In the genomic region with DNA sequence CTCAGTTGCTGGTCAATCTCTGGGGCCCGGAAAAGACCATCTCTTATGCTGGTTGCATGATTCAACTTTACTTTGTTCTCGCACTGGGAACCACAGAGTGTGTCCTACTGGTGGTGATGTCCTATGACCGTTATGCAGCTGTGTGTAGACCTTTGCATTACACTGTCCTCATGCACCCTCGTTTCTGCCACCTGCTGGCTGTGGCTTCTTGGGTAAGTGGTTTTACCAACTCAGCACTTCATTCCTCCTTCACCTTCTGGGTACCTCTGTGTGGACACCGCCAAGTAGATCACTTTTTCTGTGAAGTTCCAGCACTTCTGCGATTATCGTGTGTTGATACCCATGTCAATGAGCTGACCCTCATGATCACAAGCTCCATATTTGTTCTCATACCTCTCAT, we compare ENCODE assay signal across 1 cellular context.
TF ChIP-seq lines count a peak whose summit lies in the region.

No MANE protein-coding gene starts in this region.

TF ChIP-seq in A549, 52 proteins besides CTCF, POLR2A, EP300 and RAD21:
- TF ChIP-seq PBX3 (IDR thresholded peaks at IDR 0.05) (no peak), MAFK (IDR thresholded peaks at IDR 0.05; ENCODE audit: partially characterized antibody) (peak; percentile 5), ZC3H11A (IDR thresholded peaks at IDR 0.05) (no peak)
